27 cellular contexts compared by ENCODE assay signal in genomic region chr17:51745993-51746392, GRCh38.
DNase-seq lines count a peak whose midpoint lies in the region; ATAC-seq and TF ChIP-seq lines count a peak whose summit lies in the region.
"Had no signal": no experiment of that assay in that cellular context is flagged by ENCODE, and none has a peak within 500 bp of the region (broad histone marks: within the 10 kb centered on the region; RNA-seq: fewer than 3 reads in every experiment).

No MANE protein-coding gene starts in this region.

- H3K79me2 ChIP-seq in PC-3 (ENCODE audit: low read length): no peaks in the 10 kb centered on the region
- H3K79me2 ChIP-seq: hepatocyte had no signal

- POLR2A ChIA-PET in MCF 10A (lab: Yijun Ruan, JAX) (interaction anchor here (1.0 kb wide), 1 partner anchor 281 kb away, joined by 5 read pairs; no protein-coding TSS in a partner anchor), PC-3 (lab: Charles Lee; ENCODE audit: unreplicated experiment) (no interaction called here)

- H3K27me3 ChIP-seq in breast epithelium: no peaks in the 10 kb centered on the region
- H3K27me3 ChIP-seq in PC-3 (ENCODE audit: low read length): no peaks in the 10 kb centered on the region
- H3K27me3 ChIP-seq: gastroesophageal sphincter, hepatocyte, stomach, tibial artery had no signal

- TF ChIP-seq CTCF in MCF 10A (IDR thresholded peaks at IDR 0.05; ENCODE audit: unreplicated experiment) (no peak), breast epithelium (IDR thresholded peaks at IDR 0.05) (no peak), PC-3 (conservative IDR thresholded peaks at IDR 0.05; ENCODE audit: low read depth, low read length) (no peak), type B pancreatic cell (conservative IDR thresholded peaks at IDR 0.05) (no peak)

- H3K9me3 Mint-ChIP-seq in MCF 10A (ENCODE audit: unreplicated experiment) (no peaks in the 10 kb centered on the region), type B pancreatic cell (peaks cover 9% of the 10 kb centered on the region)
- H3K9me3 Mint-ChIP-seq: activated CD4-positive, alpha-beta memory T cell treated with anti-CD3 and anti-CD28 coated beads for 36 hours; CD4-positive, alpha-beta T cell; T-helper 1 cell treated with Interleukin-12 subunit alpha and Interleukin-12 subunit beta and Interleukin-4 antibody, amounts not matched to agents 30 μg/mL and 1 μg/mL, for 36 hours had no signal

- H3K9me2 ChIP-seq in PC-3 (replicated peaks; ENCODE audit: low read length): no peaks in the 10 kb centered on the region

- no peak overlapping the region for H3K9ac ChIP-seq in PC-3 (ENCODE audit: low read length)

- H3K4me2 ChIP-seq in PC-3 (ENCODE audit: low read length): no peak overlapping the region
- H3K4me2 ChIP-seq: hepatocyte had no signal

- H2AFZ ChIP-seq in PC-3 (ENCODE audit: low read length): 0 out of 2 replicates have a peak overlapping the region, but pooled peaks have one; percentile 10
- H2AFZ ChIP-seq: hepatocyte had no signal

- CTCF ChIA-PET in MCF 10A (lab: Yijun Ruan, JAX): interaction anchor here (0.6 to 2.3 kb wide), 7 partner anchors 10 to 359 kb away, joined by 3 to 9 read pairs (median 4); no protein-coding TSS in a partner anchor
- CTCF ChIA-PET in PC-3 (lab: Charles Lee): no interaction called here

- H3K27ac Mint-ChIP-seq in MCF 10A (ENCODE audit: low read depth, unreplicated experiment) (peak overlapping the region; percentile 31), type B pancreatic cell (peak overlapping the region; percentile 67)
- H3K27ac Mint-ChIP-seq: activated CD4-positive, alpha-beta memory T cell treated with anti-CD3 and anti-CD28 coated beads for 36 hours; CD4-positive, alpha-beta T cell; T-helper 1 cell treated with Interleukin-12 subunit alpha and Interleukin-12 subunit beta and Interleukin-4 antibody, amounts not matched to agents 30 μg/mL and 1 μg/mL, for 36 hours had no signal

- no peaks in the 10 kb centered on the region for H3K9me3 ChIP-seq in breast epithelium
- no peaks in the 10 kb centered on the region for H3K9me3 ChIP-seq in PC-3 (ENCODE audit: low read length)
- H3K9me3 ChIP-seq: gastroesophageal sphincter, stomach, tibial artery had no signal

- intact Hi-C loops in MCF 10A (cut with micrococcal nuclease): no loop called here
- intact Hi-C loops in breast epithelium (cut with DNase I; ENCODE audit: low total_unique reads): no loop called here
- intact Hi-C loops in PC-3 (cut with micrococcal nuclease): no loop called here
- intact Hi-C loops in cardiac septum (cut with DNase I): loop anchor here (10.0 kb wide), 1 partner anchor 161 kb away; no protein-coding TSS in a partner anchor

- no peak for ATAC-seq in PC-3
- no peak for ATAC-seq in GM18870 (IDR thresholded peaks at IDR 0.05; ENCODE audit: unreplicated experiment)
- ATAC-seq: activated CD4-positive, CD25-positive, alpha-beta regulatory T cell treated with anti-CD3 and anti-CD28 coated beads, Interleukin-2, amount 50 U/mL, for 24 hours; gastroesophageal sphincter; left colon had no signal

- H3K4me3 Mint-ChIP-seq in MCF 10A (ENCODE audit: unreplicated experiment): no peak overlapping the region
- no peak overlapping the region for H3K4me3 Mint-ChIP-seq in type B pancreatic cell
- H3K4me3 Mint-ChIP-seq: activated CD4-positive, alpha-beta memory T cell treated with anti-CD3 and anti-CD28 coated beads for 36 hours; CD4-positive, alpha-beta T cell; T-helper 1 cell treated with Interleukin-12 subunit alpha and Interleukin-12 subunit beta and Interleukin-4 antibody, amounts not matched to agents 30 μg/mL and 1 μg/mL, for 36 hours had no signal

- no peak overlapping the region for H3K27ac ChIP-seq in breast epithelium
- no peak overlapping the region for H3K27ac ChIP-seq in PC-3 (ENCODE audit: low read length)
- H3K27ac ChIP-seq: gastroesophageal sphincter, hepatocyte, skin epidermis, stomach, tibial artery had no signal

- H3K36me3 ChIP-seq in breast epithelium (no peaks in the 10 kb centered on the region), PC-3 (ENCODE audit: low read depth, low read length) (no peaks in the 10 kb centered on the region)
- H3K36me3 ChIP-seq: gastroesophageal sphincter, stomach, tibial artery had no signal

- DNase-seq in MCF 10A (ENCODE audit: unreplicated experiment) (peak; percentile 14), breast epithelium (ENCODE audit: low spot score in 2 of 2) (no peak), PC-3 (peak; percentile 68), foreskin melanocyte (peak; percentile 24), type B pancreatic cell (ENCODE audit: extremely low spot score, unreplicated experiment) (no peak), NCI-H526 treated with DMSO at 0.1 percent for 48 hours (lab: John Stamatoyannopoulos, UW) (no peak), cardiac septum (ENCODE audit: low spot score) (no peak)
- DNase-seq: 8988T; activated CD4-positive, alpha-beta memory T cell treated with anti-CD3 and anti-CD28 coated beads for 36 hours; activated CD8-positive, alpha-beta memory T cell treated with anti-CD3 and anti-CD28 coated beads, Interleukin-2, amount 50 U/mL, for 4 hours; activated naive CD4-positive, alpha-beta T cell treated with anti-CD3 and anti-CD28 coated beads, Interleukin-2, amount 50 U/mL, for 16 hours; amniotic stem cell; CD4-positive, alpha-beta T cell; GF-D8; H7; KG1; left colon; mesenchymal stem cell; MM.1S; stomach; tibial artery had no signal

- H3K27me3 Mint-ChIP-seq in MCF 10A (ENCODE audit: insufficient read depth, unreplicated experiment) (no peaks in the 10 kb centered on the region), type B pancreatic cell (no peaks in the 10 kb centered on the region)
- H3K27me3 Mint-ChIP-seq: activated CD4-positive, alpha-beta memory T cell treated with anti-CD3 and anti-CD28 coated beads for 36 hours had no signal

- TF ChIP-seq POLR2A in breast epithelium (IDR thresholded peaks at IDR 0.05): no peak

- H3K4me3 ChIP-seq in breast epithelium (no peak overlapping the region), PC-3 (ENCODE audit: low read length) (no peak overlapping the region)
- H3K4me3 ChIP-seq: gastroesophageal sphincter, hepatocyte, skin epidermis, stomach, tibial artery had no signal

- H3F3A ChIP-seq in PC-3 (ENCODE audit: low read length, unreplicated experiment): no peaks in the 10 kb centered on the region

- peaks cover 15% of the 10 kb centered on the region for H3K4me1 Mint-ChIP-seq in MCF 10A (ENCODE audit: insufficient read depth, unreplicated experiment)
- peaks cover 21% of the 10 kb centered on the region for H3K4me1 Mint-ChIP-seq in type B pancreatic cell (ENCODE audit: unreplicated experiment)

- H3K4me1 ChIP-seq in breast epithelium (no peaks in the 10 kb centered on the region), PC-3 (ENCODE audit: insufficient read depth, low read length) (peaks cover 12% of the 10 kb centered on the region; the same call in 1 of the 2 replicates)
- H3K4me1 ChIP-seq: gastroesophageal sphincter, stomach, tibial artery had no signal

- BruUV-seq in MCF 10A (replicated peaks; lab: Mats Ljungman, UMichigan) (no TSS peak), PC-3 (replicated peaks; lab: Mats Ljungman, UMichigan) (no TSS peak)

- no peaks in the 10 kb centered on the region for H4K20me1 ChIP-seq in PC-3 (ENCODE audit: low read length)

- H3K36me3 Mint-ChIP-seq in MCF 10A (ENCODE audit: insufficient read depth, unreplicated experiment) (no peaks in the 10 kb centered on the region), type B pancreatic cell (no peaks in the 10 kb centered on the region)
- H3K36me3 Mint-ChIP-seq: activated CD4-positive, alpha-beta memory T cell treated with anti-CD3 and anti-CD28 coated beads for 36 hours had no signal

Comparison
In these comparisons a context has a peak if more than half of its experiments do, and no peak if none do; other contexts are left out.
1. DNase-seq: peak in MCF 10A (single experiment), PC-3 (single experiment) and foreskin melanocyte (single experiment); none in breast epithelium (0 of 2), type B pancreatic cell (single experiment), NCI-H526 treated with DMSO at 0.1 percent for 48 hours (single experiment) and cardiac septum (single experiment).